1 cellular context compared by ENCODE assay signal in the genomic region with DNA sequence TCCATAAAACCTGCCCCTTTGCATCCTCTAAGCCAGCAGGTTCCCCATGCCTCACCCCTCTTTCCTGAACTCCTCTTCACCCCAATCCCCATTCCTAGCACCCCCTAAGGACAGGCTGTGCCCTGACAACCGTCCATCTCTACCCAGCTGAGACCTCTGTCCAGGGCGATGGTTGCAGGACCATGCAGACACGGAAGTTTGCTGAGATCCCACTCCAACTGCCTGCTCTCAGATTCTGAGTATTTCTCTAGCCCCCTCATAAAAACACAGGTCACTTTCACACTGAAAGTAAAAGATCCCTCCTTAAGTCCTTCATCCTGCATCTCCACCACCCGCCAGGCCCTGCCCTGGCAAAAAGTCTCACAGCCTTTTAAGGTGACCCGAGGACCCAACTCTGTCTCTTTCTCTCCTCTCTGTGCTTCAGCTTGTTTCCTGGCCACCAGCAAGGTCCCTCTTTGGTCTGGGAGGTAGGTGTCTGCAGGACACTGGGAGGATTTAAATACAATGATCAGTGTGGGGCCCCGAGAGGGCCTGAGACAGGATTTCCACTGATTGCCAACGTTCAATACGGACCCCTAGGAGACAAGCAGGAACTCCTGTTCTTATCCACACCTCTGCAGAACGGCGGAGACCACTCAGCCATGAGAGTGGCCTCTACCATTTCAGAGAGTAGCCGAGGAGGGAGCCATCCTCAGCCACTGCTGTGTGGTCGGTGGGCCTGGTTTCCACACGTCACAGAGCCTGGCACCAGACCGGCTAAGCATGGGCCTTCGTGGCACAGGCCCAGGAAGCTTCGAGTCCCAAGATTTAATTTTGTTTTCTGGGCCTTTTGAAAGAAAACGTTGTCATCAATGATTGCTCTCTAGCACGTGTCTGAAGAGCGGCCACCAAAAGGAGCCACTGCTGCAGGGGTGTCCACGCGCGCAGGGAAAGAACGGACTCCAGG.
TF ChIP-seq lines count a peak whose summit lies in the region.

No MANE protein-coding gene starts in this region.

TF ChIP-seq in IMR-90, 13 proteins besides CTCF, POLR2A, EP300 and RAD21:
- no peak for TF ChIP-seq RCOR1 (IDR thresholded peaks at IDR 0.05; ENCODE audit: insufficient replicate concordance, low read length)
- no peak for TF ChIP-seq MAZ (IDR thresholded peaks at IDR 0.05; ENCODE audit: borderline replicate concordance, low read depth, low read length)
- no peak for TF ChIP-seq CEBPB (IDR thresholded peaks at IDR 0.05; ENCODE audit: low read depth, low read length)
- TF ChIP-seq, protein P1, sequence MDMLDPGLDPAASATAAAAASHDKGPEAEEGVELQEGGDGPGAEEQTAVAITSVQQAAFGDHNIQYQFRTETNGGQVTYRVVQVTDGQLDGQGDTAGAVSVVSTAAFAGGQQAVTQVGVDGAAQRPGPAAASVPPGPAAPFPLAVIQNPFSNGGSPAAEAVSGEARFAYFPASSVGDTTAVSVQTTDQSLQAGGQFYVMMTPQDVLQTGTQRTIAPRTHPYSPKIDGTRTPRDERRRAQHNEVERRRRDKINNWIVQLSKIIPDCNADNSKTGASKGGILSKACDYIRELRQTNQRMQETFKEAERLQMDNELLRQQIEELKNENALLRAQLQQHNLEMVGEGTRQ (IDR thresholded peaks at IDR 0.05; ENCODE audit: low read depth, low read length), result no peak
- no peak for TF ChIP-seq SMC3 (IDR thresholded peaks at IDR 0.05; ENCODE audit: low read depth, low read length)
- no peak for TF ChIP-seq FOS (IDR thresholded peaks at IDR 0.05; ENCODE audit: low read depth, low read length)
- TF ChIP-seq BHLHE40 (IDR thresholded peaks at IDR 0.05; ENCODE audit: low read depth, low read length), result no peak
- no peak for TF ChIP-seq NFE2L2 (IDR thresholded peaks at IDR 0.05; ENCODE audit: low read depth, low read length)
- TF ChIP-seq RFX5 (IDR thresholded peaks at IDR 0.05; ENCODE audit: low read depth, low read length), result no peak
- TF ChIP-seq, protein P2, sequence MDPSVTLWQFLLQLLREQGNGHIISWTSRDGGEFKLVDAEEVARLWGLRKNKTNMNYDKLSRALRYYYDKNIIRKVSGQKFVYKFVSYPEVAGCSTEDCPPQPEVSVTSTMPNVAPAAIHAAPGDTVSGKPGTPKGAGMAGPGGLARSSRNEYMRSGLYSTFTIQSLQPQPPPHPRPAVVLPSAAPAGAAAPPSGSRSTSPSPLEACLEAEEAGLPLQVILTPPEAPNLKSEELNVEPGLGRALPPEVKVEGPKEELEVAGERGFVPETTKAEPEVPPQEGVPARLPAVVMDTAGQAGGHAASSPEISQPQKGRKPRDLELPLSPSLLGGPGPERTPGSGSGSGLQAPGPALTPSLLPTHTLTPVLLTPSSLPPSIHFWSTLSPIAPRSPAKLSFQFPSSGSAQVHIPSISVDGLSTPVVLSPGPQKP (IDR thresholded peaks at IDR 0.05; ENCODE audit: borderline replicate concordance, low read depth, low read length), result no peak
- no peak for TF ChIP-seq MAFK (IDR thresholded peaks at IDR 0.05; ENCODE audit: low read depth, low read length)
- TF ChIP-seq CHD1 (IDR thresholded peaks at IDR 0.05; ENCODE audit: low read depth, low read length), result no peak
- TF ChIP-seq MXI1 (IDR thresholded peaks at IDR 0.05; ENCODE audit: borderline replicate concordance, low read depth, low read length), result no peak
